Comparison of ENCODE assay signal across 1 cellular context in genomic region chr16:28318042-28318597, GRCh38.
TF ChIP-seq lines count a peak whose summit lies in the region.

No MANE protein-coding gene starts in this region.

TF ChIP-seq in SK-N-SH, 30 proteins besides CTCF, POLR2A, EP300 and RAD21:
- TF ChIP-seq JUND (IDR thresholded peaks at IDR 0.05) = no peak
- TF ChIP-seq TAF1 (IDR thresholded peaks at IDR 0.05; ENCODE audit: borderline replicate concordance, low read depth, low read length) = no peak
